Comparison of ENCODE assay signal across 11 cellular contexts in the genomic region with DNA sequence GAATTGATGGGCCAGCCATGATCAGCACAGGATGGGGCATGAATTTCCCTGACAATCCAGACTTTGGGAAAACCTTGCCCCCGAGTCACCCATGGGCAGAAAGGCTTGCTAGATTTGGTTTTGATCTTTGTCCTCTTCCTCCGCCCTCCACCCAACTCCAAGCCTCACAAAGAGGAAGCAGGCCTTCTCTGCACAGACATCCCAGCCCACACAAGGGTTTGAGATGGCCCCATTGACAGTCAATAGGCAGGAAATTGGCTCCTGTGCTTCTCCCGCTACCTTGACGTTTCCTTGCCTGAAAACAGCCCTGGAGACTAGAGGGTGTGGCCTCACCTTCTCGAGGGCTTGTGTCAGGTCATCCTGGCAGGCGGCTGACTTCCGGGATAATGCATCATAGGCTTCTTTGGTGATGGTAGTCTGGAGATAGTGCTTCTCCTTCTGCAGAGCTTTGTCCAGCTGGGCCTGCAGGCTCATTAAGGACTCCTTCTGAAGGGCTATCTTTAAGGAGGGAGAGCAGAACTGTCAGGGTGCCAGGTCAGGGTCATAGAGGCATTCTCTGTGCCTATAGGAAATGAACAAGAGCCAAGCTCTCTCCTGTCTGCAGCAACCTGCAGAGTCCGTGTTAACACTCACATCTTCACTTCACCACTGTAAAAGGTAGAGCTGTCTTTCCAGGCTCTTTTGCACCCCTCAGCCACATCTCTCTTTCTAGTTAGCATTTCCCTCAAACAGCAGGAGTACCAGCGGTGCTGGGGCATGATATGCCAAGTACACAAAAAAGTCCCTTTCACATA.
DNase-seq lines count a peak whose midpoint lies in the region; ATAC-seq and TF ChIP-seq lines count a peak whose summit lies in the region.
"Had no signal": no experiment of that assay in that cellular context is flagged by ENCODE, and none has a peak within 500 bp of the region (broad histone marks: within the 10 kb centered on the region; RNA-seq: fewer than 3 reads in every experiment).

No MANE protein-coding gene starts in this region.

- peak; percentile 76 for DNase-seq in CD1c-positive myeloid dendritic cell (ENCODE audit: extremely low spot score)
- DNase-seq in HL-60 (ENCODE audit: low read depth in 1 of 2, low spot score in 1 of 2), result peak in 1 of 2 experiments; percentile 44
- DNase-seq in caudate nucleus (lab: John Stamatoyannopoulos, UW), result no peak
- no peak for DNase-seq in germinal center (ENCODE audit: low spot score)
- DNase-seq in activated effector memory CD4-positive, alpha-beta T cell treated with anti-CD3 and anti-CD28 coated beads, Interleukin-2, amount 50 U/mL, for 16 hours, result no peak
- no peak for DNase-seq in putamen (ENCODE audit: low spot score)

- H3K27ac ChIP-seq in HL-60 (replicated peaks), result peak overlapping the region; percentile 21
- peak overlapping the region; percentile 68 for H3K27ac ChIP-seq in caudate nucleus (ENCODE audit: low read depth, low read length)

- peak overlapping the region; percentile 21 to 68 (median 52) for H3K27ac Mint-ChIP-seq in nephron
- H3K27ac Mint-ChIP-seq: activated naive CD4-positive, alpha-beta T cell treated with anti-CD3 and anti-CD28 coated beads, Interleukin-2, amount 50 U/mL, for 24 hours; T-helper 17 cell had no signal

- H3K4me3 ChIP-seq in HL-60 (replicated peaks; ENCODE audit: insufficient read depth, low read length), result no peak overlapping the region

- ATAC-seq in HG02970 (IDR thresholded peaks at IDR 0.05; ENCODE audit: low FRiP score, unreplicated experiment), result no peak

- no peak overlapping the region for H3K4me3 Mint-ChIP-seq in nephron
- H3K4me3 Mint-ChIP-seq: activated naive CD4-positive, alpha-beta T cell treated with anti-CD3 and anti-CD28 coated beads, Interleukin-2, amount 50 U/mL, for 24 hours; naive B cell; T-helper 17 cell had no signal

- TF ChIP-seq CTCF in HL-60 (IDR thresholded peaks at IDR 0.05; ENCODE audit: insufficient read depth, low read length), result no peak
- TF ChIP-seq CTCF in nephron (IDR thresholded peaks at IDR 0.05; ENCODE audit: unreplicated experiment in 3 of 3), result no peak

- H3K27me3 ChIP-seq in HL-60 (ENCODE audit: insufficient read depth, poor library complexity, severe bottlenecking), result no peaks in the 10 kb centered on the region

- H3K27me3 Mint-ChIP-seq in nephron (ENCODE audit: low read depth), result no peaks in the 10 kb centered on the region
- H3K27me3 Mint-ChIP-seq: activated naive CD4-positive, alpha-beta T cell treated with anti-CD3 and anti-CD28 coated beads, Interleukin-2, amount 50 U/mL, for 24 hours; naive B cell had no signal

- H3K36me3 Mint-ChIP-seq in nephron (ENCODE audit: low read depth), result no peaks in the 10 kb centered on the region
- H3K36me3 Mint-ChIP-seq: activated naive CD4-positive, alpha-beta T cell treated with anti-CD3 and anti-CD28 coated beads, Interleukin-2, amount 50 U/mL, for 24 hours; naive B cell had no signal

- H3K9me3 Mint-ChIP-seq in nephron, result no peaks in the 10 kb centered on the region
- H3K9me3 Mint-ChIP-seq: activated naive CD4-positive, alpha-beta T cell treated with anti-CD3 and anti-CD28 coated beads, Interleukin-2, amount 50 U/mL, for 24 hours; naive B cell had no signal

- H3K4me1 Mint-ChIP-seq in nephron, result peaks cover 8% of the 10 kb centered on the region
- H3K4me1 Mint-ChIP-seq: activated naive CD4-positive, alpha-beta T cell treated with anti-CD3 and anti-CD28 coated beads, Interleukin-2, amount 50 U/mL, for 24 hours had no signal
